ENCODE assay signal across 1 cellular context in genomic region chr9:104842698-104843097, GRCh38.
TF ChIP-seq lines count a peak whose summit lies in the region.

No MANE protein-coding gene starts in this region.

TF ChIP-seq in IMR-90, 13 proteins besides CTCF, POLR2A, EP300 and RAD21 (continued from another document):
- no peak for TF ChIP-seq MXI1 (IDR thresholded peaks at IDR 0.05; ENCODE audit: borderline replicate concordance, low read depth, low read length)
- no peak for TF ChIP-seq FOS (IDR thresholded peaks at IDR 0.05; ENCODE audit: low read depth, low read length)
- no peak for TF ChIP-seq SMC3 (IDR thresholded peaks at IDR 0.05; ENCODE audit: low read depth, low read length)
- TF ChIP-seq MAZ (IDR thresholded peaks at IDR 0.05; ENCODE audit: borderline replicate concordance, low read depth, low read length): no peak
- no peak for TF ChIP-seq ELK1 (IDR thresholded peaks at IDR 0.05; ENCODE audit: borderline replicate concordance, low read depth, low read length)
- no peak for TF ChIP-seq NFE2L2 (IDR thresholded peaks at IDR 0.05; ENCODE audit: low read depth, low read length)
- TF ChIP-seq USF2 (IDR thresholded peaks at IDR 0.05; ENCODE audit: low read depth, low read length): no peak
